ENCODE assay signal across 21 cellular contexts in genomic region chr12:119363490-119363889, GRCh38. TPM values are rescaled to one million over a fixed set of nuclear protein-coding genes. Genes with fewer than 3 reads are reported as not detected.
DNase-seq lines count a peak whose midpoint lies in the region; ATAC-seq and TF ChIP-seq lines count a peak whose summit lies in the region.
"Had no signal": no experiment of that assay in that cellular context is flagged by ENCODE, and none has a peak within 500 bp of the region (broad histone marks: within the 10 kb centered on the region; RNA-seq: fewer than 3 reads in every experiment).

No MANE protein-coding gene starts in this region.

- peaks cover 14% of the 10 kb centered on the region for H3K36me3 Mint-ChIP-seq in WTC11

- peak overlapping the region; percentile 51; the same call in 1 of the 2 replicates for H3K9ac ChIP-seq in HUES64 (ENCODE audit: low read depth, low read length)
- H3K9ac ChIP-seq: KMS-11 had no signal

- ATAC-seq in WTC11, result peak; percentile 84
- no peak for ATAC-seq in left colon
- ATAC-seq: Right ventricle myocardium inferior had no signal

- CTCF ChIA-PET in WTC11 (lab: Charles Lee), result interaction anchor here (0.7 to 2.1 kb wide), 8 partner anchors 43 to 378 kb away, joined by 3 to 8 read pairs (median 4); no protein-coding TSS in a partner anchor

- peak overlapping the region; percentile 96 for H3K27ac Mint-ChIP-seq in WTC11

- POLR2A ChIA-PET in WTC11 (lab: Charles Lee), result no interaction called here

- no peak overlapping the region; the same call in 1 of the 2 replicates for H3K4me3 ChIP-seq in HUES64 (ENCODE audit: low read length)
- H3K4me3 ChIP-seq: Peyer's patch had no signal

- peak overlapping the region; percentile 53 for H3K27ac ChIP-seq in HUES64 (ENCODE audit: low read depth, low read length)
- H3K27ac ChIP-seq: 22Rv1, C4-2B, KMS-11, Peyer's patch had no signal

- peaks cover 41% of the 10 kb centered on the region for H3K4me1 Mint-ChIP-seq in WTC11

- no peaks in the 10 kb centered on the region for H3K27me3 Mint-ChIP-seq in WTC11 (ENCODE audit: low read depth)

- H3K4me1 ChIP-seq in HUES64 (ENCODE audit: insufficient read depth, low read length), result peaks cover 25% of the 10 kb centered on the region
- H3K4me1 ChIP-seq: Peyer's patch had no signal

- intact Hi-C loops in left colon (cut with DNase I, micrococcal nuclease), result no loop called here

- DNase-seq in DMS 273 (lab: John Stamatoyannopoulos, UW; ENCODE audit: unreplicated experiment) (peak; percentile 3), DMS 273 treated with DMSO at 0.1 percent for 48 hours (lab: John Stamatoyannopoulos, UW) (no peak), WTC11 (ENCODE audit: low spot score) (no peak), iPS-NIHi11 (ENCODE audit: low spot score) (peak; percentile 57), GM19240 (ENCODE audit: insufficient read length, low spot score) (no peak), left colon (no peak)
- DNase-seq in stimulated activated CD4-positive, alpha-beta T cell treated with anti-CD3 and anti-CD28 coated beads, Interleukin-2, amount 100 ng/mL, for 48 hours, result no peak
- DNase-seq: AML-193, EL, NCI-H1417 treated with DMSO at 0.1 percent for 48 hours, NCI-H2029, NCI-H446, Peyer's patch, SW 1271 had no signal

- no peaks in the 10 kb centered on the region for H3K27me3 ChIP-seq in HUES64 (ENCODE audit: insufficient read depth, low read length)
- H3K27me3 ChIP-seq: Peyer's patch had no signal

- peaks cover 8% of the 10 kb centered on the region; the same call in 1 of the 2 replicates for H3K9me3 ChIP-seq in HUES64 (ENCODE audit: insufficient read depth, low read depth, low read length)
- H3K9me3 ChIP-seq: Peyer's patch had no signal

- H3K4me3 Mint-ChIP-seq in WTC11, result peak overlapping the region; percentile 8; the same call in 1 of the 2 replicates

- peaks cover 12% of the 10 kb centered on the region for H3K9me3 Mint-ChIP-seq in WTC11

- no CpG with 5 or more reads among the region's 1 CpG for WGBS in HUES64

- no peak for TF ChIP-seq CTCF in WTC11 (IDR thresholded peaks at IDR 0.05)

- no peaks in the 10 kb centered on the region for H3K36me3 ChIP-seq in HUES64 (ENCODE audit: insufficient read depth, low read length)
- H3K36me3 ChIP-seq: Peyer's patch had no signal

TF ChIP-seq in WTC11, 78 proteins besides CTCF, POLR2A, EP300 and RAD21:
- no peak for TF ChIP-seq FOXJ3 (CRISPR knock-in tag; IDR thresholded peaks at IDR 0.05; ENCODE audit: borderline replicate concordance)
- TF ChIP-seq ZNF423 (CRISPR knock-in tag; IDR thresholded peaks at IDR 0.05), result 0 out of 2 replicates have a peak, but pooled peaks have one; percentile 13
- TF ChIP-seq CREB1 (CRISPR knock-in tag; IDR thresholded peaks at IDR 0.05), result no peak

RNA-seq across cellular contexts. Expression of gene CCDC60, which starts 29.0 kb away (rescaled TPM):
- 0.75 TPM for polyA plus RNA-seq in HUES64 (2013, experiment 1 of 2)
- polyA plus RNA-seq in HUES64 (2013, experiment 2 of 2), result 0.89 TPM
- total RNA-seq in WTC11 (2021) (0.57 to 1.1 TPM (median 0.82 TPM) in 3 replicates), left colon (1 to 10 TPM; 1.2 to 4.4 TPM)
- total RNA-seq: MCF 10A, Right ventricle myocardium inferior, SK-MEL-5 had no signal

Comparison
In these comparisons a context has a peak if more than half of its experiments do, and no peak if none do; other contexts are left out.
1. DNase-seq: peak in DMS 273 (single experiment) and iPS-NIHi11 (single experiment); none in DMS 273 treated with DMSO at 0.1 percent for 48 hours (single experiment), WTC11 (single experiment), GM19240 (single experiment), stimulated activated CD4-positive, alpha-beta T cell treated with anti-CD3 and anti-CD28 coated beads, Interleukin-2, amount 100 ng/mL, for 48 hours (0 of 2) and left colon (0 of 2).